ENCODE assay signal across 8 cellular contexts in genomic region chr22:30422481-30423295, GRCh38. TPM values are rescaled to one million over a fixed set of nuclear protein-coding genes. Genes with fewer than 3 reads are reported as not detected.
DNase-seq lines count a peak whose midpoint lies in the region; ATAC-seq and TF ChIP-seq lines count a peak whose summit lies in the region.

No MANE protein-coding gene starts in this region.

- H3K27ac ChIP-seq in CD8-positive, alpha-beta memory T cell (ENCODE audit: low read depth, low read length): peak overlapping the region; percentile 84
- H3K27ac ChIP-seq in KMS-11 (peak overlapping the region; percentile 66), mucosa of rectum (ENCODE audit: low read depth in 2 of 2, low read length in 2 of 2) (peak overlapping the region; percentile 94 to 97), suprapubic skin (peak overlapping the region; percentile 99)

- no peaks in the 10 kb centered on the region for H4K20me1 ChIP-seq in KMS-11 (ENCODE audit: insufficient read depth)

- TF ChIP-seq CTCF in KMS-11 (conservative IDR thresholded peaks at IDR 0.05; ENCODE audit: low read depth, low read length): no peak
- TF ChIP-seq CTCF in activated B cell treated with CpG ODN at 0.5 μM for 24 hours (IDR thresholded peaks at IDR 0.05): no peak
- no peak for TF ChIP-seq CTCF in epithelial cell of proximal tubule (conservative IDR thresholded peaks at IDR 0.05; ENCODE audit: low read depth, low read length)
- no peak for TF ChIP-seq CTCF in suprapubic skin (IDR thresholded peaks at IDR 0.05)

- H3K9me3 Mint-ChIP-seq in CD8-positive, alpha-beta memory T cell: no peaks in the 10 kb centered on the region
- no peaks in the 10 kb centered on the region for H3K9me3 Mint-ChIP-seq in activated B cell treated with CpG ODN at 0.5 μM for 24 hours

- WGBS in suprapubic skin: 56% methylated on average over 11 of the region's 18 CpGs

- DNase-seq in CD8-positive, alpha-beta memory T cell: no peak
- DNase-seq in activated B cell treated with CpG ODN at 0.5 μM for 24 hours (no peak), epithelial cell of proximal tubule (ENCODE audit: low read depth) (peak; percentile 74), suprapubic skin (ENCODE audit: low spot score in 2 of 2) (peak; percentile 84 to 90), SKM-1 (lab: John Stamatoyannopoulos, UW; ENCODE audit: unreplicated experiment) (no peak)

- H3K4me3 ChIP-seq in CD8-positive, alpha-beta memory T cell (ENCODE audit: low read length): peak overlapping the region; percentile 73
- H3K4me3 ChIP-seq in KMS-11 (IDR thresholded peaks at IDR 0.05; ENCODE audit: insufficient read depth, low read depth, low read length) (no peak overlapping the region), epithelial cell of proximal tubule (ENCODE audit: low read depth, low read length) (peak overlapping the region; percentile 68), mucosa of rectum (ENCODE audit: low read length in 2 of 2) (peak overlapping the region; percentile 66 to 92), suprapubic skin (peak overlapping the region; percentile 66)

- CTCF ChIA-PET in CD8-positive, alpha-beta memory T cell (lab: Charles Lee): interaction anchor here (1.2 to 5.9 kb wide), 7 partner anchors 11 to 315 kb away, joined by 3 to 37 read pairs (median 6); partner anchors contain the start of gene CASTOR1
- CTCF ChIA-PET in activated B cell treated with CpG ODN at 0.5 μM for 24 hours (lab: Charles Lee): interaction anchor here (1.1 to 4.1 kb wide), 5 partner anchors 35 to 135 kb away, joined by 3 to 27 read pairs (median 5); partner anchors contain the start of genes CASTOR1 and RNF215

- peak overlapping the region; percentile 38 for H3K4me2 ChIP-seq in KMS-11

- H3K27ac Mint-ChIP-seq in CD8-positive, alpha-beta memory T cell: peak overlapping the region in 7 of 8 donors; percentile 86 to 99 (median 95)
- H3K27ac Mint-ChIP-seq in activated B cell treated with CpG ODN at 0.5 μM for 24 hours: peak overlapping the region; percentile 96

- H3K9me3 ChIP-seq in CD8-positive, alpha-beta memory T cell (ENCODE audit: low read length): no peaks in the 10 kb centered on the region
- no peaks in the 10 kb centered on the region for H3K9me3 ChIP-seq in mucosa of rectum (ENCODE audit: control insufficient read depth in 2 of 2, low read length in 2 of 2)
- no peaks in the 10 kb centered on the region for H3K9me3 ChIP-seq in suprapubic skin

- H3K4me3 Mint-ChIP-seq in CD8-positive, alpha-beta memory T cell: peak overlapping the region; percentile 91 to 98 (median 97)
- peak overlapping the region; percentile 97 for H3K4me3 Mint-ChIP-seq in activated B cell treated with CpG ODN at 0.5 μM for 24 hours

- peaks cover 0 to 47% (median 10%) of the 10 kb centered on the region in 3 donors for H3K36me3 Mint-ChIP-seq in CD8-positive, alpha-beta memory T cell
- peaks cover 28% of the 10 kb centered on the region for H3K36me3 Mint-ChIP-seq in activated B cell treated with CpG ODN at 0.5 μM for 24 hours (ENCODE audit: low read depth)

- POLR2A ChIA-PET in CD8-positive, alpha-beta memory T cell (lab: Charles Lee): interaction anchor here (0.5 to 1.9 kb wide), 3 partner anchors 8 to 440 kb away, joined by 3 to 8 read pairs (median 5); partner anchors contain the start of gene TBC1D10A
- POLR2A ChIA-PET in activated B cell treated with CpG ODN at 0.5 μM for 24 hours (lab: Charles Lee): interaction anchor here (0.5 to 4.4 kb wide), 15 partner anchors 9 to 1216 kb away, joined by 3 to 42 read pairs (median 5); partner anchors contain the start of genes CCDC157, PES1, SEC14L2 and SF3A1

- no peaks in the 10 kb centered on the region; the same call in 1 of the 2 replicates for H3K79me2 ChIP-seq in KMS-11 (ENCODE audit: insufficient read depth, low read depth)

- H3K36me3 ChIP-seq in CD8-positive, alpha-beta memory T cell (ENCODE audit: insufficient read depth, low read length): no peaks in the 10 kb centered on the region
- H3K36me3 ChIP-seq in KMS-11 (ENCODE audit: insufficient read depth) (no peaks in the 10 kb centered on the region), mucosa of rectum (ENCODE audit: control insufficient read depth in 2 of 2, insufficient read depth in 2 of 2, low read length in 2 of 2) (peaks cover 0 to 7% of the 10 kb centered on the region in 2 donors), suprapubic skin (peaks cover 10% of the 10 kb centered on the region)

- H3K27me3 ChIP-seq in CD8-positive, alpha-beta memory T cell (ENCODE audit: insufficient read depth, low read length, poor library complexity, severe bottlenecking): no peaks in the 10 kb centered on the region
- no peaks in the 10 kb centered on the region for H3K27me3 ChIP-seq in KMS-11 (ENCODE audit: insufficient read depth, low read depth)
- H3K27me3 ChIP-seq in mucosa of rectum (ENCODE audit: control insufficient read depth in 2 of 2, insufficient read depth in 2 of 2, low read length in 2 of 2): no peaks in the 10 kb centered on the region
- no peaks in the 10 kb centered on the region for H3K27me3 ChIP-seq in suprapubic skin

- ATAC-seq in activated B cell treated with CpG ODN at 0.5 μM for 24 hours (ENCODE audit: low read depth) (no peak), HG03139 (IDR thresholded peaks at IDR 0.05; ENCODE audit: unreplicated experiment) (no peak)

- peaks cover 44% of the 10 kb centered on the region for H3K4me1 ChIP-seq in CD8-positive, alpha-beta memory T cell (ENCODE audit: insufficient read depth, low read length)
- H3K4me1 ChIP-seq in KMS-11 (ENCODE audit: low read depth, poor library complexity, severe bottlenecking) (peaks cover 28% of the 10 kb centered on the region), mucosa of rectum (ENCODE audit: control insufficient read depth in 2 of 2, insufficient read depth in 2 of 2, low read length in 2 of 2) (peaks cover 43 to 44% of the 10 kb centered on the region in 2 donors), suprapubic skin (peaks cover 67% of the 10 kb centered on the region)

- H3K4me1 Mint-ChIP-seq in CD8-positive, alpha-beta memory T cell: peaks cover 51 to 64% (median 62%) of the 10 kb centered on the region in 3 donors
- peaks cover 47% of the 10 kb centered on the region for H3K4me1 Mint-ChIP-seq in activated B cell treated with CpG ODN at 0.5 μM for 24 hours

- TF ChIP-seq EP300 in suprapubic skin (IDR thresholded peaks at IDR 0.05): no peak

- peak overlapping the region; percentile 85 for H3K9ac ChIP-seq in KMS-11
- H3K9ac ChIP-seq in mucosa of rectum (ENCODE audit: low read depth in 1 of 2, low read length in 2 of 2): peak overlapping the region; percentile 89 to 91

- intact Hi-C loops in activated B cell treated with CpG ODN at 0.5 μM for 24 hours (cut with micrococcal nuclease): loop anchor here (1.0 to 10.0 kb wide), 6 partner anchors 96 to 1035 kb away; partner anchors contain the start of genes AP1B1, NF2, SMTN and TBC1D10A

- H2AFZ ChIP-seq in KMS-11 (ENCODE audit: low read depth): peak overlapping the region; percentile 100

- no peak for TF ChIP-seq POLR2A in suprapubic skin (IDR thresholded peaks at IDR 0.05)

- H3K27me3 Mint-ChIP-seq in CD8-positive, alpha-beta memory T cell: no peaks in the 10 kb centered on the region
- no peaks in the 10 kb centered on the region for H3K27me3 Mint-ChIP-seq in activated B cell treated with CpG ODN at 0.5 μM for 24 hours

RNA-seq across cellular contexts. Expression of gene MTFP1, which starts 2.9 kb away (rescaled TPM):
- total RNA-seq in CD8-positive, alpha-beta memory T cell: 100 to 1,000 TPM; 104 to 110 TPM
- 43.1 TPM for polyA plus RNA-seq in CD8-positive, alpha-beta memory T cell
- total RNA-seq in activated B cell treated with CpG ODN at 0.5 μM for 24 hours (30.8 and 33.9 TPM in 2 replicates), epithelial cell of proximal tubule (79.7 and 115 TPM in 2 replicates), suprapubic skin (10 to 100 TPM in 1 of 4 donors, 1 to 10 TPM in 3; 2.5 to 13.7 (median 3.5) TPM)

RNA-seq across cellular contexts. Expression of gene SEC14L2, which starts 25.9 kb away (rescaled TPM):
- total RNA-seq in CD8-positive, alpha-beta memory T cell: 1 to 10 TPM; 4.4 to 4.9 TPM
- polyA plus RNA-seq in CD8-positive, alpha-beta memory T cell: 4.6 TPM
- total RNA-seq in activated B cell treated with CpG ODN at 0.5 μM for 24 hours (0.40 and 0.42 TPM in 2 replicates), epithelial cell of proximal tubule (36.2 and 49.6 TPM in 2 replicates), suprapubic skin (10 to 100 TPM in 3 of 4 donors, 1 to 10 TPM in 1; 8.9 to 19.9 (median 13.5) TPM)

RNA-seq across cellular contexts. Expression of gene RNF215, which starts 35.5 kb away (rescaled TPM):
- 1 to 10 TPM; 6.3 to 7.9 TPM for total RNA-seq in CD8-positive, alpha-beta memory T cell
- polyA plus RNA-seq in CD8-positive, alpha-beta memory T cell: 0.22 TPM
- total RNA-seq in activated B cell treated with CpG ODN at 0.5 μM for 24 hours (8.6 and 8.8 TPM in 2 replicates), epithelial cell of proximal tubule (19.2 and 28.0 TPM in 2 replicates), suprapubic skin (10 to 100 TPM in 2 of 4 donors, 1 to 10 TPM in 2; 6.3 to 15.5 (median 10.2) TPM)

RNA-seq across cellular contexts. Expression of gene SEC14L3, which starts 49.1 kb away (rescaled TPM):
- total RNA-seq in CD8-positive, alpha-beta memory T cell: not detected
- polyA plus RNA-seq in CD8-positive, alpha-beta memory T cell: not detected
- not detected in 2 replicates for total RNA-seq in activated B cell treated with CpG ODN at 0.5 μM for 24 hours
- total RNA-seq in epithelial cell of proximal tubule: not detected in 2 replicates
- not detected for total RNA-seq in suprapubic skin

Comparison
In these comparisons a context has a peak if more than half of its experiments do, and no peak if none do; other contexts are left out.
1. DNase-seq: peak in epithelial cell of proximal tubule (single experiment) and suprapubic skin (2 of 2); none in CD8-positive, alpha-beta memory T cell (0 of 5), activated B cell treated with CpG ODN at 0.5 μM for 24 hours (single experiment) and SKM-1 (single experiment).
2. Peak in every context shown above with its lines, with median percentiles within 50 percentile points of each other: H3K27ac ChIP-seq.